Comparison of ENCODE assay signal across 23 cellular contexts in the genomic region with DNA sequence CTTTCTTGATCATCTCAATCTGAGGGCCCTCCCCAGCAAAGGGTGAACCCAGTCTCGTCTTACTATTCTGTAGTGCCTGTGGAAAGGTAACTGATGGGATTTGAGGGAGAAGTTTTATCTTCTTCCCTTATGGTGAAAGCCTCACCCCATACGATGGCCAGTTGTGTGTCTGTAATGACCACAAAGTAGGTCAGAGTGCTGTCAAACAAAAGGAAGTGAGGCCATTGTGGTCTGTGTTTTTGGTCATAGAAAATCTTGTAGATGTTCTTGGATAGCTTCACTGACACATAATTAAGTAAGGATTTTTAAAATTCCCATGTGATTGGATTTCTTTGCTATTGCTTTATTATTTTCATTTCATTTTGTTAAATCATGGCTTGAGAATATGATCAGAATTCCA.
"Had no signal": no experiment of that assay in that cellular context is flagged by ENCODE, and none has a peak within 500 bp of the region (broad histone marks: within the 10 kb centered on the region; RNA-seq: fewer than 3 reads in every experiment).

No MANE protein-coding gene starts in this region.

- ATAC-seq: activated naive CD4-positive, alpha-beta T cell treated with anti-CD3 and anti-CD28 coated beads, Interleukin-2, amount 50 U/mL, for 72 hours; activated T-helper 17 cell treated with anti-CD3 and anti-CD28 coated beads, Interleukin-2, amount 50 U/mL, for 72 hours; gastrocnemius medialis; naive thymus-derived CD8-positive, alpha-beta T cell; stimulated activated naive CD8-positive, alpha-beta T cell treated with anti-CD3 and anti-CD28 coated beads, Interleukin-15, Interleukin-2, amounts not matched to agents 100 U/mL and 50 U/mL, for 24 hours had no signal

- H3K36me3 Mint-ChIP-seq: mesothelial cell of epicardium; naive thymus-derived CD8-positive, alpha-beta T cell; neural progenitor cell had no signal

- H3K4me1 Mint-ChIP-seq: activated T-helper 17 cell treated with anti-CD3 and anti-CD28 coated beads, Interleukin-2, amount 50 U/mL, for 72 hours; naive thymus-derived CD8-positive, alpha-beta T cell had no signal

- H3K27me3 Mint-ChIP-seq: activated T-cell treated with anti-CD3 and anti-CD28 coated beads, Interleukin-2, amount 50 U/mL, for 24 hours; activated T-helper 17 cell treated with anti-CD3 and anti-CD28 coated beads, Interleukin-2, amount 50 U/mL, for 72 hours had no signal

- H3K4me3 Mint-ChIP-seq: activated T-cell treated with anti-CD3 and anti-CD28 coated beads, Interleukin-2, amount 50 U/mL, for 24 hours; activated T-helper 17 cell treated with anti-CD3 and anti-CD28 coated beads, Interleukin-2, amount 50 U/mL, for 72 hours; mesothelial cell of epicardium; naive thymus-derived CD8-positive, alpha-beta T cell; neural progenitor cell; T-helper 2 cell treated with Interferon-gamma antibody and Interleukin-4, amounts not matched to agents 5 μg/mL and 100 μg/mL, for 36 hours had no signal

- H3K9me3 Mint-ChIP-seq: activated T-cell treated with anti-CD3 and anti-CD28 coated beads, Interleukin-2, amount 50 U/mL, for 24 hours; mesothelial cell of epicardium; neural progenitor cell had no signal

- H3K4me3 ChIP-seq: cardiac muscle cell, gastrocnemius medialis, left ventricle myocardium inferior, neural progenitor cell, spleen, upper lobe of left lung had no signal

- H3K27ac Mint-ChIP-seq: activated naive CD4-positive, alpha-beta T cell treated with anti-CD3 and anti-CD28 coated beads, Interleukin-2, amount 50 U/mL, for 72 hours; activated T-cell treated with anti-CD3 and anti-CD28 coated beads, Interleukin-2, amount 50 U/mL, for 24 hours; activated T-helper 17 cell treated with anti-CD3 and anti-CD28 coated beads, Interleukin-2, amount 50 U/mL, for 72 hours; mesothelial cell of epicardium; naive thymus-derived CD8-positive, alpha-beta T cell; neural progenitor cell; progenitor cell of endocrine pancreas; T-helper 2 cell treated with Interferon-gamma antibody and Interleukin-4, amounts not matched to agents 5 μg/mL and 100 μg/mL, for 36 hours had no signal

- DNase-seq: activated CD4-positive, alpha-beta T cell treated with anti-CD3 and anti-CD28 coated beads, Interleukin-2, amount 50 U/mL, for 4 hours; activated CD4-positive, CD25-positive, alpha-beta regulatory T cell treated with anti-CD3 and anti-CD28 coated beads, Interleukin-2, amount 50 U/mL, for 72 hours; activated CD8-positive, alpha-beta memory T cell treated with anti-CD3 and anti-CD28 coated beads for 24 hours; activated CD8-positive, alpha-beta memory T cell treated with anti-CD3 and anti-CD28 coated beads, Interleukin-2, amount 50 U/mL, for 4 hours; activated T-cell treated with anti-CD3 and anti-CD28 coated beads, Interleukin-2, amount 50 U/mL, for 24 hours; cortex of kidney; gastrocnemius medialis; head of caudate nucleus; hypothalamus; left ventricle myocardium inferior; naive thymus-derived CD8-positive, alpha-beta T cell; spleen; stimulated activated CD4-positive, alpha-beta T cell treated with anti-CD3 and anti-CD28 coated beads, Interleukin-4, amount 100 ng/mL, for 1 hour; stimulated activated naive CD8-positive, alpha-beta T cell treated with anti-CD3 and anti-CD28 coated beads, Interleukin-15, Interleukin-2, amounts not matched to agents 100 U/mL and 50 U/mL, for 24 hours; upper lobe of left lung; WERI-Rb-1 had no signal
